In the genomic region with DNA sequence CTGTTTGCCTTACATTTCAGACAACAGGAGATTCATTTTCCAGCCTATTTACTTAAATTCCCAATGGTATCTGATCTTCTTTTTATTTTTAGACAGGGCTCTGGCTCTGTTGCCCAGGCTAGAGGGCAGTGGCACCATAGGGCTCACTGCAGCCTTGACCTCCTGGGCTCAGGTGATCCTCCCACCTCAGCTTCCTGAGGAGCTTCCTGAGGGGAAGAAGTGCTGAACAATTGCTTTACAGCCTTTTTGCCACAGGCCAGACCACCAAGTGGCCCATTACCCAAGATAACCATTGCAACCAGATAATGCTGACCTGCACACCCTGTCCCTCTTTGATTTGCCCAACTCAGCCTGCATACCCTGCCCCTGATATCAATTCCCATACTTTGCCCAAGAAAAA, we compare ENCODE assay signal across 1 cellular context.
TF ChIP-seq lines count a peak whose summit lies in the region.

No MANE protein-coding gene starts in this region.

TF ChIP-seq in H1, 55 proteins besides CTCF, POLR2A, EP300 and RAD21:
- TF ChIP-seq TBP (IDR thresholded peaks at IDR 0.05; ENCODE audit: low read depth, low read length) (no peak), NRF1 (IDR thresholded peaks at IDR 0.05; ENCODE audit: low read depth, low read length) (no peak), SP2 (IDR thresholded peaks at IDR 0.05; ENCODE audit: low read length) (no peak), PHF8 (conservative IDR thresholded peaks at IDR 0.05; ENCODE audit: low read depth, low read length) (no peak)
